In genomic region chr6:36132221-36132895, GRCh38 we compare ENCODE assay signal across 12 cellular contexts. TPM values are rescaled to one million over a fixed set of nuclear protein-coding genes. Genes with fewer than 3 reads are reported as not detected.
DNase-seq lines count a peak whose midpoint lies in the region; ATAC-seq, FAIRE-seq and TF ChIP-seq lines count a peak whose summit lies in the region.
"Had no signal": no experiment of that assay in that cellular context is flagged by ENCODE, and none has a peak within 500 bp of the region (broad histone marks: within the 10 kb centered on the region; RNA-seq: fewer than 3 reads in every experiment).

No MANE protein-coding gene starts in this region.

- H3K9me3 ChIP-seq in KOPT-K1 (ENCODE audit: insufficient read depth, low read length, poor library complexity, severe bottlenecking) (no peaks in the 10 kb centered on the region), K562 (replicated peaks; ENCODE audit: control insufficient read depth, insufficient read depth, low read depth, low read length) (no peaks in the 10 kb centered on the region)

- TF ChIP-seq POLR2A in K562 (conservative IDR thresholded peaks at IDR 0.05) = no peak

- H3K27ac ChIP-seq in C4-2B (peak overlapping the region; percentile 86), KOPT-K1 (ENCODE audit: low read depth, low read length, poor library complexity, severe bottlenecking) (peak overlapping the region; percentile 8), K562 (ENCODE audit: extremely low read depth, low read depth, low read length) (no peak overlapping the region)

- no peak overlapping the region for H3K4me2 ChIP-seq in K562 (ENCODE audit: insufficient read depth, low read length)

- TF ChIP-seq EP300 in K562 (IDR thresholded peaks at IDR 0.05; ENCODE audit: low read length) = no peak

- peaks cover 10 to 33% of the 10 kb centered on the region in 2 experiments; a peak in 4 of 5 replicates for H3K27me3 ChIP-seq in K562 (ENCODE audit: control insufficient read depth in 2 of 2, insufficient read depth in 2 of 2, low read length in 2 of 2)

- TF ChIP-seq RAD21 in K562 (CRISPR knock-in tag; conservative IDR thresholded peaks at IDR 0.05 in 1 of 2, IDR thresholded peaks at IDR 0.05 in 1 of 2) = no peak

- no peaks in the 10 kb centered on the region; the same call in 1 of the 2 replicates for H4K20me1 ChIP-seq in K562 (replicated peaks; ENCODE audit: control insufficient read depth, insufficient read depth, low read length)

- H3K9me3 Mint-ChIP-seq in naive thymus-derived CD8-positive, alpha-beta T cell = no peaks in the 10 kb centered on the region

- no peak overlapping the region for H3K9ac ChIP-seq in K562 (ENCODE audit: insufficient read depth in 1 of 2, low read depth in 2 of 2, low read length in 2 of 2)

- H3K4me3 Mint-ChIP-seq in naive thymus-derived CD8-positive, alpha-beta T cell = peak overlapping the region; percentile 83 to 94 (median 88)

- peak overlapping the region; percentile 75 to 96 (median 95) for H3K27ac Mint-ChIP-seq in naive thymus-derived CD8-positive, alpha-beta T cell

- in situ Hi-C loops in K562 (cut with MboI) = no loop called here

- CTCF ChIA-PET in K562 (lab: Yijun Ruan, JAX; ENCODE audit: low intra/inter-chr PET ratio) = no interaction called here

- no peak for FAIRE-seq in K562 (lab: Jason Lieb, UNC)

- POLR2A ChIA-PET in K562 (lab: Yijun Ruan, JAX) = interaction anchor here (0.5 to 2.3 kb wide), 5 partner anchors 10 to 471 kb away, joined by 3 to 9 read pairs (median 5); no protein-coding TSS in a partner anchor
- POLR2A ChIA-PET in naive thymus-derived CD8-positive, alpha-beta T cell (lab: Charles Lee) = interaction anchor here (0.7 to 4.4 kb wide), 11 partner anchors 9 to 311 kb away, joined by 3 to 63 read pairs (median 11); partner anchors contain the start of genes BRPF3, KCTD20 and MAPK14

- ATAC-seq in K562 = no peak
- no peak for ATAC-seq in naive thymus-derived CD8-positive, alpha-beta T cell

- no peak for DNase-seq in K562 (ENCODE audit: extremely low read depth in 1 of 4, low spot score in 3 of 4)
- no peak for DNase-seq in naive thymus-derived CD8-positive, alpha-beta T cell
- no peak for DNase-seq in NCI-H748 (lab: John Stamatoyannopoulos, UW; ENCODE audit: unreplicated experiment)
- DNase-seq in epidermal melanocyte (ENCODE audit: insufficient read length, low spot score) = no peak
- DNase-seq in cerebellum (ENCODE audit: low spot score) = no peak
- no peak for DNase-seq in OCI-M2 (lab: John Stamatoyannopoulos, UW; ENCODE audit: unreplicated experiment)
- DNase-seq: DND-41, GOT3, midbrain, NCI-H1930 had no signal

- H3K4me1 Mint-ChIP-seq in naive thymus-derived CD8-positive, alpha-beta T cell = peaks cover 20 to 64% (median 40%) of the 10 kb centered on the region in 4 donors

- no peaks in the 10 kb centered on the region for H3K9me1 ChIP-seq in K562 (ENCODE audit: control insufficient read depth, insufficient read depth, low read length)

- no peak overlapping the region for H3K4me3 ChIP-seq in K562

- BruUV-seq in K562 (replicated peaks; lab: Mats Ljungman, UMichigan) = no TSS peak

- WGBS in K562 (ENCODE audit: insufficient coverage, low coverage, missing lambda C conversion rate) = 39% methylated on average over 5 of the region's 5 CpGs

- intact Hi-C loops in K562 (cut with micrococcal nuclease) = no loop called here

- no peaks in the 10 kb centered on the region for H3K36me3 ChIP-seq in KOPT-K1 (ENCODE audit: insufficient read depth, low read length)
- H3K36me3 ChIP-seq in K562 (ENCODE audit: control insufficient read depth, insufficient read depth, low read length) = no peaks in the 10 kb centered on the region

- peaks cover 17 to 28% of the 10 kb centered on the region in 2 experiments for H3K4me1 ChIP-seq in K562 (replicated peaks in 1 of 2; ENCODE audit: control insufficient read depth in 2 of 2, insufficient read depth in 2 of 2, low read length in 2 of 2)

- TF ChIP-seq CTCF in C4-2B (conservative IDR thresholded peaks at IDR 0.05) (no peak), K562 (IDR thresholded peaks at IDR 0.05 in 2 of 3, conservative IDR thresholded peaks at IDR 0.05 in 1 of 3; ENCODE audit: insufficient read depth in 2 of 3, low read depth in 1 of 3, low read length in 3 of 3) (no peak)

- no peak overlapping the region for H2AFZ ChIP-seq in K562 (ENCODE audit: low read depth, low read length)

- H3K79me2 ChIP-seq in K562 (ENCODE audit: control insufficient read depth, insufficient read depth, low read length) = no peaks in the 10 kb centered on the region

- no peaks in the 10 kb centered on the region for H3K27me3 Mint-ChIP-seq in naive thymus-derived CD8-positive, alpha-beta T cell

- H3K36me3 Mint-ChIP-seq in naive thymus-derived CD8-positive, alpha-beta T cell = peaks cover 0 to 45% (median 3%) of the 10 kb centered on the region in 3 donors

TF ChIP-seq in K562, 482 proteins besides CTCF, POLR2A, EP300 and RAD21 (continues in another document):
- 0 out of 2 replicates have a peak, but pooled peaks have one; percentile 60 for TF ChIP-seq THRB (CRISPR knock-in tag; conservative IDR thresholded peaks at IDR 0.05)
- no peak for TF ChIP-seq TRIM25 (IDR thresholded peaks at IDR 0.05; ENCODE audit: borderline replicate concordance)
- TF ChIP-seq ZBTB26 (CRISPR knock-in tag; IDR thresholded peaks at IDR 0.05) = 0 out of 2 replicates have a peak, but pooled peaks have one; percentile 58
- 0 out of 2 replicates have a peak, but pooled peaks have one; percentile 7 for TF ChIP-seq ZNF324 (CRISPR knock-in tag; IDR thresholded peaks at IDR 0.05)
- TF ChIP-seq MXI1 (IDR thresholded peaks at IDR 0.05; ENCODE audit: low read depth, low read length) = no peak

RNA-seq across cellular contexts. Expression of gene MAPK13, which starts 2.0 kb away (rescaled TPM):
- total RNA-seq in K562 (2011; cell fraction: chromatin; rRNA removed; ENCODE audit: low replicate concordance) = 8.9 and 13.3 TPM in 2 replicates
- total RNA-seq in K562 (2011; cell fraction: nucleolus; rRNA removed) = 5.0 and 5.2 TPM in 2 replicates
- 4.5 and 6.2 TPM in 2 replicates for total RNA-seq in K562 (2011; cell fraction: nucleoplasm; rRNA removed)
- total RNA-seq in K562 (2014; rRNA removed) (0.36 and 0.57 TPM in 2 replicates), K562 (2014; rRNA removed; fragmentation: Illumina TruSeq; extraction: Trizol) (0.11 and 0.16 TPM in 2 replicates), K562 (2015; rRNA removed; fragmentation: Illumina TruSeq; extraction: Trizol) (0.30 and 0.43 TPM in 2 replicates), K562 (2021) (0.69 and 0.84 TPM in 2 replicates), cerebellum (3.5 TPM)
- polyA plus RNA-seq in K562 (2011; rRNA removed) (1.3 and 2.0 TPM in 2 replicates), K562 (2014; fragmentation: Illumina TruSeq; extraction: Trizol) (0.52 and 0.68 TPM in 2 replicates), K562 (2014; fragmentation: Nextera tagmentation; extraction: Ambion mirVana) (under 1 TPM in 1 of 2 experiments, not detected in 1; 0.03 TPM), K562 (2014; rRNA removed) (1.00 and 2.3 TPM in 2 replicates)
- 0.83 and 1.1 TPM in 2 replicates for polyA plus RNA-seq in K562 (2011; cell fraction: cytosol; rRNA removed)
- polyA plus RNA-seq in K562 (2011; cell fraction: nucleus; rRNA removed) = 6.7 and 15.1 TPM in 2 replicates
- 0.79 and 2.5 TPM in 2 replicates for polyA plus RNA-seq in K562 (2012)
- polyA minus RNA-seq in K562 (2011; rRNA and poly(A)+ RNA removed) = 0.30 and 0.35 TPM in 2 replicates
- polyA minus RNA-seq in K562 (2011; cell fraction: cytosol; rRNA and poly(A)+ RNA removed) = 0.95 and 1.7 TPM in 2 replicates
- polyA minus RNA-seq in K562 (2011; cell fraction: nucleus; rRNA and poly(A)+ RNA removed) = 0.78 and 1.1 TPM in 2 replicates
- 10 to 100 TPM; 38.7 to 41.8 TPM for total RNA-seq in naive thymus-derived CD8-positive, alpha-beta T cell
- 10 to 100 TPM; 35.2 to 37.1 (median 35.7) TPM for polyA plus RNA-seq in naive thymus-derived CD8-positive, alpha-beta T cell
